22 cellular contexts compared by ENCODE assay signal in genomic region chr12:121845699-121846098, GRCh38. TPM values are rescaled to one million over a fixed set of nuclear protein-coding genes. Genes with fewer than 3 reads are reported as not detected.
DNase-seq lines count a peak whose midpoint lies in the region; ATAC-seq and TF ChIP-seq lines count a peak whose summit lies in the region.
"Had no signal": no experiment of that assay in that cellular context is flagged by ENCODE, and none has a peak within 500 bp of the region (broad histone marks: within the 10 kb centered on the region; RNA-seq: fewer than 3 reads in every experiment).

No MANE protein-coding gene starts in this region.

- no peaks in the 10 kb centered on the region for H3K36me3 Mint-ChIP-seq in memory B cell
- H3K36me3 Mint-ChIP-seq in MCF 10A (ENCODE audit: insufficient read depth, unreplicated experiment): no peaks in the 10 kb centered on the region

- no peak for TF ChIP-seq CTCF in MCF 10A (IDR thresholded peaks at IDR 0.05; ENCODE audit: unreplicated experiment)

- DNase-seq in NOMO-1 (lab: John Stamatoyannopoulos, UW; ENCODE audit: unreplicated experiment in 2 of 2): peak; percentile 15 to 20
- DNase-seq in NOMO-1 treated with dmso at 0.1 percent for 144 hours (lab: John Stamatoyannopoulos, UW; ENCODE audit: unreplicated experiment): no peak
- DNase-seq in MV-4-11 (lab: John Stamatoyannopoulos, UW): peak; percentile 86
- DNase-seq in memory B cell (ENCODE audit: low spot score in 2 of 2): no peak
- DNase-seq in MCF 10A (ENCODE audit: unreplicated experiment): no peak
- DNase-seq: DMS79, GM23248, H9, HFFc6, NCI-H1092, NCI-H1436, NCI-H187 treated with DMSO at 0.1 percent for 48 hours, NCI-H510A, PC-9, RPMI8226, SHP77, SK-N-SH, T-helper 2 cell had no signal

- CTCF ChIA-PET in MCF 10A (lab: Yijun Ruan, JAX): interaction anchor here (0.6 to 2.0 kb wide), 2 partner anchors 39 to 52 kb away, joined by 3 to 7 read pairs; partner anchors contain the start of gene RHOF

- H3K27me3 Mint-ChIP-seq in memory B cell: no peaks in the 10 kb centered on the region
- no peaks in the 10 kb centered on the region for H3K27me3 Mint-ChIP-seq in MCF 10A (ENCODE audit: insufficient read depth, unreplicated experiment)

- POLR2A ChIA-PET in MCF 10A (lab: Yijun Ruan, JAX): no interaction called here

- TF ChIP-seq POLR2A in GM18505 (IDR thresholded peaks at IDR 0.05; ENCODE audit: borderline replicate concordance, extremely low read depth, insufficient read depth, insufficient read length): no peak

- BruUV-seq in MCF 10A (replicated peaks; lab: Mats Ljungman, UMichigan): no TSS peak

- H3K27ac Mint-ChIP-seq in memory B cell: no peak overlapping the region
- H3K27ac Mint-ChIP-seq in MCF 10A (ENCODE audit: low read depth, unreplicated experiment): no peak overlapping the region
- H3K27ac Mint-ChIP-seq: H9, HFFc6 had no signal

- intact Hi-C loops in MCF 10A (cut with micrococcal nuclease): no loop called here

- ATAC-seq in memory B cell (ENCODE audit: low read depth) (peak; percentile 77), HG02938 (IDR thresholded peaks at IDR 0.05; ENCODE audit: unreplicated experiment) (no peak), GM18505 (IDR thresholded peaks at IDR 0.05; ENCODE audit: unreplicated experiment) (no peak)
- ATAC-seq: GM12878 had no signal

- H3K9me3 Mint-ChIP-seq in memory B cell (no peaks in the 10 kb centered on the region), MCF 10A (ENCODE audit: unreplicated experiment) (no peaks in the 10 kb centered on the region)
- H3K9me3 Mint-ChIP-seq: CD14-positive monocyte, H9, HFFc6 had no signal

- H3K4me1 Mint-ChIP-seq in memory B cell (peaks cover 5% of the 10 kb centered on the region), MCF 10A (ENCODE audit: insufficient read depth, unreplicated experiment) (no peaks in the 10 kb centered on the region)

- H3K4me3 Mint-ChIP-seq in memory B cell (no peak overlapping the region), MCF 10A (ENCODE audit: unreplicated experiment) (no peak overlapping the region)
- H3K4me3 Mint-ChIP-seq: CD14-positive monocyte, H9, HFFc6 had no signal

RNA-seq across cellular contexts. Expression of gene HPD, which starts 13.0 kb away (rescaled TPM):
- total RNA-seq in MCF 10A (2022): 0.21 TPM in 1 of 2 replicates, not detected in the other
- total RNA-seq: GM23248, H9 had no signal

RNA-seq across cellular contexts. Expression of gene SETD1B, which starts 41.9 kb away (rescaled TPM):
- total RNA-seq in MCF 10A (2022): 19.7 and 19.9 TPM in 2 replicates

RNA-seq across cellular contexts. Expression of gene PSMD9, which starts 42.9 kb away (rescaled TPM):
- total RNA-seq in MCF 10A (2022): 96.3 and 105 TPM in 2 replicates

RNA-seq across cellular contexts. Expression of gene RHOF, which starts 52.2 kb away (rescaled TPM):
- 9.5 and 11.6 TPM in 2 replicates for total RNA-seq in MCF 10A (2022)

Comparison
In these comparisons a context has a peak if more than half of its experiments do, and no peak if none do; other contexts are left out.
1. DNase-seq: peak in NOMO-1 (2 of 2) and MV-4-11 (single experiment); none in NOMO-1 treated with dmso at 0.1 percent for 144 hours (single experiment), memory B cell (0 of 2) and MCF 10A (single experiment).